ENCODE assay signal across 1 cellular context in the genomic region with DNA sequence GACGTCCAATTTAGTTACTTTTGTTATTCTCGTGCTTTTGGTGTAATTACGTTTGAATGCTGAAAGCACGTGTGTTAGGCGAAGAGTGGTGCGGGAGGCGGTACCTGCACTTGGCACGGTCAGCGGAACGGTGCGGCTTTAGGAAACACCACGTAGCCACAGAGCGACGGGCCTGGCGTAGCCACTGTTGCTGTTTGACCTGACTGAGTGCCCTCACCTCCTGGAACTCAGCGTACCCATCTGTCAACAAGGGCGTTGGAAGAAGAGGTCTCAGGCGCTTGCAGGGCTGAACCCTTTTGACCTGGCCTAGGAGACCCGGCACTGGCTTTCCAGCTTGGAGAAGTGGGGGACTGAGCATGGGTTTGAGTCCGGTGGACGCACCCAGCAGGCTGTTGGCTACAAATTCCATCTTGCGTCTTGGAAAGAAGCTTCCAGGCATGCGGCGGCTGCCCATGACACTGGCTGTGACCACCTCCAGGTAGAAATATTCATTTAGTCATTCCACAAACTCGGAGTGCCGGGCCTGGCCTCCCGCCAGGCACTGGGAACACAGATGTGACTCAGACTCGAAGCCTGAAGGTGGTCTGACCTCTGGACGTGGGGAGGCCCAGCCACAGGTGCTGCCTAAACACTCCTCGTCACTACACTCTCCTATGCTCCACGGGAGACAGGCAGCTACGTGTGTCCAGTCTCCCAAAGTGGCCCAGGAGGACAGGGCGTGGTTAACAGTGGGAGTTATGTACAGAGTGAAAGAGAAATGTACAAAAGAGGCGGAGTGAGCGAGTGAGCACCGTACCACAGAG.
TF ChIP-seq lines count a peak whose summit lies in the region.

No MANE protein-coding gene starts in this region.

TF ChIP-seq in SK-N-SH, 30 proteins besides CTCF, POLR2A, EP300 and RAD21 (continued from another document):
- no peak for TF ChIP-seq MXI1 (IDR thresholded peaks at IDR 0.05; ENCODE audit: low read depth, low read length)
TF ChIP-seq in SK-N-SH: peak in this region for 0.
